ENCODE assay signal across 12 cellular contexts in the genomic region with DNA sequence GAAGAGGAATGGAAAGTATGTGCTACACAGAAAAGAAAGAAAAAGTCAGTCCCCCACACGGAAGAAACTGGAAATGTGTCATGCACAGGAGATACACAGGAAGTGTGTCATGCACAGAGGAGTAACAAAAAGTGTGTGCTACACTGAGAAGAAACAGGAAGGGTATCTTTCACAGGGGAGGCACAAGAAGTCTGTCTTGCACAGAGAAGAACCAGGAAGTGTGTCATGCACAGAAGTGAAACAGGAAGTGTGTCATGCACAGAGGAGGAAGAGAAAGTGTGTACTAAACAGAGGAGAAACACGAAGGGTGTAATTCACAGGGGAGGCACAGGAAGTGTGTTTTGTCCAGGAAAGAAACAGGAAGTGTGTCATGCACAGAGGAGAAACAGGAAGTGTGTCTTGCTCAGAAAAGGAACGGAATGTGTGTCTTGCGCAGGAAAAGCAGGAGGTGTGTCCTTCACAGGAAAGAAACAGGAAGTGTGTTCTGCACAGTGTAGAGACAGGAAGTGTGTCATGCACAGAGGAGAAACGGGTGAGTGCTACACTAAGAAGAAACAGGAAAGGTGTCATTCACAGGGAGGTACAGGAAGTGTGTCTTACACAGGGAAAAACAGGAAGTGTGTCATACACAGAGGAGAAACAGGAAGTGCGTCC.
DNase-seq lines count a peak whose midpoint lies in the region; TF ChIP-seq lines count a peak whose summit lies in the region.
"Had no signal": no experiment of that assay in that cellular context is flagged by ENCODE, and none has a peak within 500 bp of the region (broad histone marks: within the 10 kb centered on the region; RNA-seq: fewer than 3 reads in every experiment).

No MANE protein-coding gene starts in this region.

- peaks cover 4% of the 10 kb centered on the region for H3K4me1 Mint-ChIP-seq in activated naive CD4-positive, alpha-beta T cell treated with anti-CD3 and anti-CD28 coated beads for 36 hours (ENCODE audit: low read depth)

- no peak overlapping the region for H3K27ac Mint-ChIP-seq in activated naive CD4-positive, alpha-beta T cell treated with anti-CD3 and anti-CD28 coated beads for 36 hours

- H3K36me3 Mint-ChIP-seq in activated naive CD4-positive, alpha-beta T cell treated with anti-CD3 and anti-CD28 coated beads for 36 hours (ENCODE audit: low read depth), result no peaks in the 10 kb centered on the region

- H3K9me3 ChIP-seq in SU-DHL-6 (ENCODE audit: insufficient read depth, low read length), result peaks cover 10% of the 10 kb centered on the region; the same call in 1 of the 2 replicates
- peaks cover 0 to 8% of the 10 kb centered on the region in 2 donors for H3K9me3 ChIP-seq in neuronal stem cell (replicated peaks in 1 of 2; ENCODE audit: control insufficient read depth in 2 of 2, insufficient read depth in 1 of 2, low read depth in 1 of 2, low read length in 2 of 2)
- no peaks in the 10 kb centered on the region for H3K9me3 ChIP-seq in uterus
- H3K9me3 ChIP-seq: thyroid gland had no signal

- H4K91ac ChIP-seq in neuronal stem cell (ENCODE audit: low read depth, low read length, poor library complexity), result no peak overlapping the region

- no peak for TF ChIP-seq POLR2A in uterus (IDR thresholded peaks at IDR 0.05)

- H3K4me3 ChIP-seq in SU-DHL-6 (ENCODE audit: insufficient read depth, low read length, poor library complexity, severe bottlenecking) (peak overlapping the region; percentile 25), neuronal stem cell (ENCODE audit: low read length in 2 of 2) (no peak overlapping the region), uterus (no peak overlapping the region)
- H3K4me3 ChIP-seq: thyroid gland had no signal

- no peak overlapping the region for H3K9ac ChIP-seq in SU-DHL-6 (ENCODE audit: low read length)
- H3K9ac ChIP-seq in neuronal stem cell (ENCODE audit: low read depth, low read length, poor library complexity), result no peak overlapping the region

- H2BK5ac ChIP-seq in neuronal stem cell (ENCODE audit: low read length), result no peak overlapping the region

- H2AK5ac ChIP-seq in neuronal stem cell (ENCODE audit: low read depth, low read length), result no peak overlapping the region

- H2BK12ac ChIP-seq in neuronal stem cell (ENCODE audit: low read length), result no peak overlapping the region

- H3K4me1 ChIP-seq in neuronal stem cell (ENCODE audit: control insufficient read depth in 2 of 2, insufficient read depth in 1 of 2, low read depth in 1 of 2, low read length in 2 of 2) (no peaks in the 10 kb centered on the region), uterus (no peaks in the 10 kb centered on the region)
- H3K4me1 ChIP-seq: thyroid gland had no signal

- H3K9me3 Mint-ChIP-seq in activated naive CD4-positive, alpha-beta T cell treated with anti-CD3 and anti-CD28 coated beads for 36 hours, result peaks cover 3% of the 10 kb centered on the region

- no peak overlapping the region for H2BK120ac ChIP-seq in neuronal stem cell (ENCODE audit: low read depth, low read length)

- H3F3A ChIP-seq in SU-DHL-6 (ENCODE audit: insufficient read depth), result peaks cover 15% of the 10 kb centered on the region

- H3K79me1 ChIP-seq in neuronal stem cell (ENCODE audit: low read depth, low read length), result no peaks in the 10 kb centered on the region

- H4K20me1 ChIP-seq in SU-DHL-6 (ENCODE audit: low read depth, low read length), result no peaks in the 10 kb centered on the region

- H3K4ac ChIP-seq in neuronal stem cell (ENCODE audit: low read length), result no peak overlapping the region

- H3K4me2 ChIP-seq in SU-DHL-6 (ENCODE audit: low read depth, low read length, poor library complexity, severe bottlenecking), result peak overlapping the region; percentile 15
- H3K4me2 ChIP-seq in neuronal stem cell (ENCODE audit: insufficient read depth, low read length, poor library complexity, severe bottlenecking), result no peak overlapping the region

- no peaks in the 10 kb centered on the region for H3K27me3 Mint-ChIP-seq in activated naive CD4-positive, alpha-beta T cell treated with anti-CD3 and anti-CD28 coated beads for 36 hours (ENCODE audit: low read depth)

- H3K23ac ChIP-seq in neuronal stem cell (ENCODE audit: low read depth, low read length, poor library complexity), result no peak overlapping the region

- WGBS in neuronal stem cell (ENCODE audit: extremely low coverage in 2 of 2, insufficient read length in 2 of 2, insufficient replicate concordance in 1 of 2), 2 donors, result no CpG with 5 or more reads among the region's 6 CpGs

- H3K27ac ChIP-seq in SU-DHL-6 (ENCODE audit: low read depth, low read length) (peak overlapping the region; percentile 72), neuronal stem cell (replicated peaks; ENCODE audit: low read length) (no peak overlapping the region), uterus (no peak overlapping the region)
- H3K27ac ChIP-seq: thyroid gland had no signal

- H3K36me3 ChIP-seq in SU-DHL-6 (ENCODE audit: low read length) (no peaks in the 10 kb centered on the region), neuronal stem cell (replicated peaks in 1 of 2; ENCODE audit: control insufficient read depth in 2 of 2, insufficient read depth in 2 of 2, low read length in 2 of 2) (no peaks in the 10 kb centered on the region), uterus (no peaks in the 10 kb centered on the region)
- H3K36me3 ChIP-seq: thyroid gland had no signal

- H3K9me2 ChIP-seq in SU-DHL-6 (replicated peaks; ENCODE audit: insufficient read depth, low read length), result no peaks in the 10 kb centered on the region

- no peak overlapping the region for H3K14ac ChIP-seq in neuronal stem cell (ENCODE audit: low read length)

- H2BK15ac ChIP-seq in neuronal stem cell (ENCODE audit: low read length), result no peak overlapping the region

- TF ChIP-seq CTCF in SU-DHL-6 (IDR thresholded peaks at IDR 0.05; ENCODE audit: insufficient read depth, low read length, poor library complexity, severe bottlenecking), result no peak
- no peak for TF ChIP-seq CTCF in uterus (IDR thresholded peaks at IDR 0.05)

- no peaks in the 10 kb centered on the region for H3K79me2 ChIP-seq in SU-DHL-6 (ENCODE audit: insufficient read depth, low read length)

- no peaks in the 10 kb centered on the region for H3K27me3 ChIP-seq in SU-DHL-6 (ENCODE audit: low read length)
- no peaks in the 10 kb centered on the region for H3K27me3 ChIP-seq in neuronal stem cell (ENCODE audit: control insufficient read depth in 3 of 3, insufficient read depth in 3 of 3, low read depth in 1 of 3, low read length in 3 of 3)
- no peaks in the 10 kb centered on the region for H3K27me3 ChIP-seq in uterus
- H3K27me3 ChIP-seq: thyroid gland had no signal

- H2AFZ ChIP-seq in SU-DHL-6 (ENCODE audit: low read depth, low read length, severe bottlenecking) (peak overlapping the region; percentile 59), neuronal stem cell (ENCODE audit: low read length) (peak overlapping the region; percentile 70)

- peak; percentile 6 for DNase-seq in activated naive CD4-positive, alpha-beta T cell treated with anti-CD3 and anti-CD28 coated beads for 36 hours
- no peak for DNase-seq in activated naive CD4-positive, alpha-beta T cell treated with Interleukin-2 at 50 U/mL for 16 hours
- peak; percentile 50 for DNase-seq in HT1080 (ENCODE audit: low read depth)
- no peak for DNase-seq in neuronal stem cell (ENCODE audit: low spot score)
- no peak for DNase-seq in uterus
- DNase-seq in DMS79 treated with DMSO at 0.1 percent for 48 hours (lab: John Stamatoyannopoulos, UW), result no peak
- DNase-seq in NK-92 treated with Interleukin-12 subunit alpha and Interleukin-12 subunit beta, amount 100 ng/mL, for 24 hours (lab: John Stamatoyannopoulos, UW), result no peak
- DNase-seq: IMR-90; stimulated activated CD4-positive, alpha-beta T cell treated with anti-CD3 and anti-CD28 coated beads, Interleukin-2, amount 100 ng/mL, for 48 hours; SW 1271; thyroid gland had no signal

- H3K18ac ChIP-seq in neuronal stem cell (ENCODE audit: low read length), result no peak overlapping the region

- intact Hi-C loops in activated naive CD4-positive, alpha-beta T cell treated with anti-CD3 and anti-CD28 coated beads for 36 hours (cut with micrococcal nuclease), result no loop called here
- intact Hi-C loops in uterus (cut with DNase I; ENCODE audit: low total_unique reads), result no loop called here

- CTCF ChIA-PET in activated naive CD4-positive, alpha-beta T cell treated with anti-CD3 and anti-CD28 coated beads for 36 hours (lab: Charles Lee), result no interaction called here

- H4K8ac ChIP-seq in neuronal stem cell (ENCODE audit: low read depth, low read length), result no peak overlapping the region

- H3K4me3 Mint-ChIP-seq in activated naive CD4-positive, alpha-beta T cell treated with anti-CD3 and anti-CD28 coated beads for 36 hours, result no peak overlapping the region

Comparison
In these comparisons a context has a peak if more than half of its experiments do, and no peak if none do; other contexts are left out.
1. DNase-seq: peak in activated naive CD4-positive, alpha-beta T cell treated with anti-CD3 and anti-CD28 coated beads for 36 hours (single experiment) and HT1080 (single experiment); none in activated naive CD4-positive, alpha-beta T cell treated with Interleukin-2 at 50 U/mL for 16 hours (single experiment), neuronal stem cell (single experiment), uterus (0 of 2), DMS79 treated with DMSO at 0.1 percent for 48 hours (single experiment) and NK-92 treated with Interleukin-12 subunit alpha and Interleukin-12 subunit beta, amount 100 ng/mL, for 24 hours (single experiment).